Comparison of ENCODE assay signal across 8 cellular contexts in genomic region chr3:129942296-129942695, GRCh38. TPM values are rescaled to one million over a fixed set of nuclear protein-coding genes. Genes with fewer than 3 reads are reported as not detected.
DNase-seq lines count a peak whose midpoint lies in the region; ATAC-seq and TF ChIP-seq lines count a peak whose summit lies in the region.

No MANE protein-coding gene starts in this region.

- CTCF ChIA-PET in activated CD4-positive, alpha-beta T cell treated with anti-CD3 and anti-CD28 coated beads for 36 hours (lab: Charles Lee): interaction anchor here (0.5 to 2.5 kb wide), 14 partner anchors 9 to 315 kb away, joined by 3 to 19 read pairs (median 4); no protein-coding TSS in a partner anchor

- H3K36me3 Mint-ChIP-seq in activated CD4-positive, alpha-beta T cell treated with anti-CD3 and anti-CD28 coated beads for 36 hours (ENCODE audit: low read depth): no peaks in the 10 kb centered on the region
- H3K36me3 Mint-ChIP-seq in activated naive CD4-positive, alpha-beta T cell treated with anti-CD3 and anti-CD28 coated beads, Interleukin-2, amount 50 U/mL, for 72 hours: no peaks in the 10 kb centered on the region

- intact Hi-C loops in activated CD4-positive, alpha-beta T cell treated with anti-CD3 and anti-CD28 coated beads for 36 hours (cut with DNase I, micrococcal nuclease): loop anchor here (1.0 to 5.0 kb wide), 5 partner anchors 61 to 156 kb away; no protein-coding TSS in a partner anchor
- intact Hi-C loops in Right ventricle myocardium superior (cut with DNase I): loop anchor here (5.0 to 10.0 kb wide), 2 partner anchors 60 to 163 kb away; no protein-coding TSS in a partner anchor

- no peak overlapping the region for H3K27ac ChIP-seq in parathyroid adenoma

- H3K27ac Mint-ChIP-seq in activated CD4-positive, alpha-beta T cell treated with anti-CD3 and anti-CD28 coated beads for 36 hours: no peak overlapping the region
- no peak overlapping the region for H3K27ac Mint-ChIP-seq in activated naive CD4-positive, alpha-beta T cell treated with anti-CD3 and anti-CD28 coated beads, Interleukin-2, amount 50 U/mL, for 72 hours

- no peaks in the 10 kb centered on the region for H3K9me3 ChIP-seq in parathyroid adenoma (ENCODE audit: control insufficient read depth, low read length)

- H3K4me1 ChIP-seq in parathyroid adenoma: no peaks in the 10 kb centered on the region

- peak; percentile 65 for DNase-seq in activated CD4-positive, alpha-beta T cell treated with anti-CD3 and anti-CD28 coated beads for 36 hours
- no peak for DNase-seq in activated CD4-positive, alpha-beta T cell treated with anti-CD3 and anti-CD28 coated beads for 1 hour
- DNase-seq in HT-29 (ENCODE audit: low spot score): peak; percentile 88
- peak; percentile 59 for DNase-seq in NOMO-1 treated with dmso at 0.1 percent for 144 hours (lab: John Stamatoyannopoulos, UW; ENCODE audit: unreplicated experiment)
- peak in 1 of 2 donors; percentile 54 for DNase-seq in activated naive CD4-positive, alpha-beta T cell treated with anti-CD3 and anti-CD28 coated beads, Interleukin-2, amount 50 U/mL, for 72 hours (ENCODE audit: low spot score in 2 of 2)
- DNase-seq in Right ventricle myocardium superior: peak; percentile 69

- no peak overlapping the region for H3K9ac ChIP-seq in parathyroid adenoma

- H3K27me3 ChIP-seq in parathyroid adenoma (ENCODE audit: control insufficient read depth, insufficient read depth, low read length): no peaks in the 10 kb centered on the region

- H3K9me3 Mint-ChIP-seq in activated CD4-positive, alpha-beta T cell treated with anti-CD3 and anti-CD28 coated beads for 36 hours (ENCODE audit: low read depth): no peaks in the 10 kb centered on the region
- H3K9me3 Mint-ChIP-seq in activated naive CD4-positive, alpha-beta T cell treated with anti-CD3 and anti-CD28 coated beads, Interleukin-2, amount 50 U/mL, for 72 hours: peaks cover 0 to under 1% of the 10 kb centered on the region in 2 donors

- peaks cover 2% of the 10 kb centered on the region for H3K27me3 Mint-ChIP-seq in activated CD4-positive, alpha-beta T cell treated with anti-CD3 and anti-CD28 coated beads for 36 hours

- ATAC-seq in activated CD4-positive, alpha-beta T cell treated with anti-CD3 and anti-CD28 coated beads for 36 hours: peak; percentile 78
- peak; percentile 57 to 84 for ATAC-seq in activated naive CD4-positive, alpha-beta T cell treated with anti-CD3 and anti-CD28 coated beads, Interleukin-2, amount 50 U/mL, for 72 hours
- ATAC-seq in Right ventricle myocardium superior (ENCODE audit: poor library complexity) (peak; percentile 93), GM21737 (IDR thresholded peaks at IDR 0.05; ENCODE audit: unreplicated experiment) (no peak)

- H3K79me2 ChIP-seq in parathyroid adenoma: no peaks in the 10 kb centered on the region

- no peak overlapping the region for H2AFZ ChIP-seq in parathyroid adenoma

- no peak overlapping the region for H3K4me3 Mint-ChIP-seq in activated CD4-positive, alpha-beta T cell treated with anti-CD3 and anti-CD28 coated beads for 36 hours

- no peaks in the 10 kb centered on the region for H3K36me3 ChIP-seq in parathyroid adenoma (ENCODE audit: control insufficient read depth, insufficient read depth, low read length)

- POLR2A ChIA-PET in activated CD4-positive, alpha-beta T cell treated with anti-CD3 and anti-CD28 coated beads for 36 hours (lab: Charles Lee): no interaction called here

- TF ChIP-seq CTCF in parathyroid adenoma (IDR thresholded peaks at IDR 0.05): peak; percentile 84

- H3K4me3 ChIP-seq in parathyroid adenoma (ENCODE audit: low read depth, low read length): no peak overlapping the region

- no peak overlapping the region for H3K4me2 ChIP-seq in parathyroid adenoma (ENCODE audit: low read length)

- no peaks in the 10 kb centered on the region for H3K4me1 Mint-ChIP-seq in activated CD4-positive, alpha-beta T cell treated with anti-CD3 and anti-CD28 coated beads for 36 hours

RNA-seq across cellular contexts. Expression of gene TRH, which starts 32.2 kb away (rescaled TPM):
- not detected for total RNA-seq in activated CD4-positive, alpha-beta T cell treated with anti-CD3 and anti-CD28 coated beads for 36 hours
- not detected in 2 replicates for total RNA-seq in HT-29 (2014; rRNA removed; shearing (Covaris generic))
- not detected for total RNA-seq in activated naive CD4-positive, alpha-beta T cell treated with anti-CD3 and anti-CD28 coated beads, Interleukin-2, amount 50 U/mL, for 72 hours
- not detected for total RNA-seq in Right ventricle myocardium superior

RNA-seq across cellular contexts. Expression of gene TMCC1, which starts 48.8 kb away (rescaled TPM):
- 10 to 100 TPM; 14.8 to 17.3 TPM for total RNA-seq in activated CD4-positive, alpha-beta T cell treated with anti-CD3 and anti-CD28 coated beads for 36 hours
- 7.1 and 8.1 TPM in 2 replicates for total RNA-seq in HT-29 (2014; rRNA removed; shearing (Covaris generic))
- total RNA-seq in activated naive CD4-positive, alpha-beta T cell treated with anti-CD3 and anti-CD28 coated beads, Interleukin-2, amount 50 U/mL, for 72 hours: 10 to 100 TPM; 13.4 to 13.6 TPM
- total RNA-seq in Right ventricle myocardium superior: 26.2 TPM
